1 cellular context compared by ENCODE assay signal in genomic region chr1:205228052-205228451, GRCh38.
TF ChIP-seq lines count a peak whose summit lies in the region.

No MANE protein-coding gene starts in this region.

TF ChIP-seq in IMR-90, 13 proteins besides CTCF, POLR2A, EP300 and RAD21 (continued from another document):
- TF ChIP-seq MAFK (IDR thresholded peaks at IDR 0.05; ENCODE audit: low read depth, low read length) (no peak), NFE2L2 (IDR thresholded peaks at IDR 0.05; ENCODE audit: low read depth, low read length) (no peak), FOS (IDR thresholded peaks at IDR 0.05; ENCODE audit: low read depth, low read length) (no peak), MAZ (IDR thresholded peaks at IDR 0.05; ENCODE audit: borderline replicate concordance, low read depth, low read length) (no peak), RCOR1 (IDR thresholded peaks at IDR 0.05; ENCODE audit: insufficient replicate concordance, low read length) (no peak)
